Comparison of ENCODE assay signal across 1 cellular context in the genomic region with DNA sequence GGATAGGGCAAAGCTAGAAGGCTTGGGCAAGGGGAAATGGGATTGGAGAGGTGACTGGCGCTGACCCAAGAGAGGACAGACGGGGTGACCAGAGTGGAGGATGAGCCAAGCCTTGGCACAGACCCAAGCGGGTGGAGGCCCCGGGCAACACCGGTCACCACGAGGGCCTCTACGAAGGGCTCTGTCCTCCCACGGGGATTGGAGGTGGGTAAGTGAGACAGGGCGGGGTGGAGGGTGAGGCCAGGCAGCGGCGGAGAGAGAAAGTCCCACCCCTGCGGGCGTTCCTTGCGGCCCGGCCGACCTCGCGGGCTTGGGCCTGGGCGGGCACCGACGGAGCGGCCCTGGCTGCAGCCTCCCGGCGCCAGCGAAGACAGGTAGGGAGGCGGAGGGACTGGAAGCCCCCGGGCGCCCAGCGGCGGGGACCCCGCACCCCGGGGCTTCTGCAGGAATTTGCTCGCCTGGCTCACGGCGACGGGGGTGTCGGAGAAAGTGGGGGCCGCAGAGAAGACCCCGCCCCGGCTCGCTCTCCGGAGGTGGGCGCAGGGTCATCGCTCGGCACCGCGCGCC.
TF ChIP-seq lines count a peak whose summit lies in the region.

Gene PAPLN (plus strand): TSS at position 288 of the 567 bp plus-strand sequence. CDS start 2,273 bp downstream, outside the sequence.

TF ChIP-seq in HepG2, 621 proteins besides CTCF, POLR2A, EP300 and RAD21:
- TF ChIP-seq CHCHD3 (CRISPR knock-in tag; IDR thresholded peaks at IDR 0.05) (no peak), U2AF1 (optimal IDR thresholded peaks at IDR 0.05; ENCODE audit: low read depth, low read length) (no peak), RARA (CRISPR knock-in tag; IDR thresholded peaks at IDR 0.05) (no peak), TCF7 (IDR thresholded peaks at IDR 0.05; ENCODE audit: low read depth) (no peak), ZNF256 (CRISPR knock-in tag; conservative IDR thresholded peaks at IDR 0.05) (no peak), ZNF550 (CRISPR knock-in tag; IDR thresholded peaks at IDR 0.05; ENCODE audit: borderline replicate concordance) (no peak), ZNF567 (CRISPR knock-in tag; IDR thresholded peaks at IDR 0.05; ENCODE audit: borderline replicate concordance) (no peak), SAFB2 (CRISPR knock-in tag; IDR thresholded peaks at IDR 0.05; ENCODE audit: borderline replicate concordance, low read depth) (no peak), RFX1 (IDR thresholded peaks at IDR 0.05) (no peak), SP1 (IDR thresholded peaks at IDR 0.05) (no peak), SP1 (CRISPR knock-in tag; IDR thresholded peaks at IDR 0.05) (no peak), MXD1 (CRISPR knock-in tag; IDR thresholded peaks at IDR 0.05) (no peak), SETDB1 (CRISPR knock-in tag; IDR thresholded peaks at IDR 0.05; ENCODE audit: borderline replicate concordance) (no peak), SIN3B (IDR thresholded peaks at IDR 0.05; ENCODE audit: low read length) (no peak)
- TF ChIP-seq, protein P1, sequence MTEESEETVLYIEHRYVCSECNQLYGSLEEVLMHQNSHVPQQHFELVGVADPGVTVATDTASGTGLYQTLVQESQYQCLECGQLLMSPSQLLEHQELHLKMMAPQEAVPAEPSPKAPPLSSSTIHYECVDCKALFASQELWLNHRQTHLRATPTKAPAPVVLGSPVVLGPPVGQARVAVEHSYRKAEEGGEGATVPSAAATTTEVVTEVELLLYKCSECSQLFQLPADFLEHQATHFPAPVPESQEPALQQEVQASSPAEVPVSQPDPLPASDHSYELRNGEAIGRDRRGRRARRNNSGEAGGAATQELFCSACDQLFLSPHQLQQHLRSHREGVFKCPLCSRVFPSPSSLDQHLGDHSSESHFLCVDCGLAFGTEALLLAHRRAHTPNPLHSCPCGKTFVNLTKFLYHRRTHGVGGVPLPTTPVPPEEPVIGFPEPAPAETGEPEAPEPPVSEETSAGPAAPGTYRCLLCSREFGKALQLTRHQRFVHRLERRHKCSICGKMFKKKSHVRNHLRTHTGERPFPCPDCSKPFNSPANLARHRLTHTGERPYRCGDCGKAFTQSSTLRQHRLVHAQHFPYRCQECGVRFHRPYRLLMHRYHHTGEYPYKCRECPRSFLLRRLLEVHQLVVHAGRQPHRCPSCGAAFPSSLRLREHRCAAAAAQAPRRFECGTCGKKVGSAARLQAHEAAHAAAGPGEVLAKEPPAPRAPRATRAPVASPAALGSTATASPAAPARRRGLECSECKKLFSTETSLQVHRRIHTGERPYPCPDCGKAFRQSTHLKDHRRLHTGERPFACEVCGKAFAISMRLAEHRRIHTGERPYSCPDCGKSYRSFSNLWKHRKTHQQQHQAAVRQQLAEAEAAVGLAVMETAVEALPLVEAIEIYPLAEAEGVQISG (CRISPR knock-in tag; IDR thresholded peaks at IDR 0.05), result no peak
